Comparison of ENCODE assay signal across 9 cellular contexts in genomic region chr4:6199344-6199921, GRCh38. TPM values are rescaled to one million over a fixed set of nuclear protein-coding genes. Genes with fewer than 3 reads are reported as not detected.
DNase-seq lines count a peak whose midpoint lies in the region; ATAC-seq and TF ChIP-seq lines count a peak whose summit lies in the region.
"Had no signal": no experiment of that assay in that cellular context is flagged by ENCODE, and none has a peak within 500 bp of the region (broad histone marks: within the 10 kb centered on the region; RNA-seq: fewer than 3 reads in every experiment).

No MANE protein-coding gene starts in this region.

- 1% methylated on average over 41 to 60 of the region's 60 CpGs for WGBS in esophagus, 2 donors

- H3K4me3 ChIP-seq in WERI-Rb-1 (ENCODE audit: low read depth, low read length) (peak overlapping the region; percentile 60), esophagus (ENCODE audit: low read depth in 1 of 2, low read length in 2 of 2) (peak overlapping the region; percentile 32 to 45)

- no peak for TF ChIP-seq CTCF in WERI-Rb-1 (IDR thresholded peaks at IDR 0.05; ENCODE audit: low read depth, low read length)

- DNase-seq in DMS 273 (lab: John Stamatoyannopoulos, UW; ENCODE audit: unreplicated experiment) (peak; percentile 48), DMS 273 treated with DMSO at 0.1 percent for 48 hours (lab: John Stamatoyannopoulos, UW) (no peak), WERI-Rb-1 (no peak), NOMO-1 treated with DMSO at 0.1 percent for 48 hours (lab: John Stamatoyannopoulos, UW; ENCODE audit: unreplicated experiment) (no peak), left lobe of liver (ENCODE audit: low spot score) (no peak), NCI-H2081 treated with DMSO at 0.1 percent for 48 hours (lab: John Stamatoyannopoulos, UW) (no peak)
- peak; percentile 24 for DNase-seq in stimulated activated CD8-positive, alpha-beta memory T cell treated with anti-CD3 and anti-CD28 coated beads, Interleukin-4, amount 100 ng/mL, for 24 hours (ENCODE audit: low read depth)

- no peaks in the 10 kb centered on the region for H3K36me3 ChIP-seq in WERI-Rb-1
- H3K36me3 ChIP-seq in esophagus (ENCODE audit: control insufficient read depth in 2 of 2, insufficient read depth in 2 of 2, low read length in 1 of 2) = no peaks in the 10 kb centered on the region

- H3K4me1 ChIP-seq in esophagus (ENCODE audit: control insufficient read depth in 2 of 2, insufficient read depth in 2 of 2, low read length in 1 of 2) = peaks cover 11 to 15% of the 10 kb centered on the region in 2 donors

- H3K27me3 ChIP-seq in WERI-Rb-1 (ENCODE audit: insufficient read depth, low read depth, severe bottlenecking) (no peaks in the 10 kb centered on the region), esophagus (ENCODE audit: control insufficient read depth in 1 of 2, insufficient read depth in 2 of 2, low read length in 2 of 2) (peaks cover 0 to 2% of the 10 kb centered on the region in 2 donors)

- no peaks in the 10 kb centered on the region for H3K9me3 ChIP-seq in WERI-Rb-1 (ENCODE audit: severe bottlenecking)
- H3K9me3 ChIP-seq in esophagus (ENCODE audit: control insufficient read depth in 2 of 2, insufficient read depth in 1 of 2, low read depth in 1 of 2, low read length in 1 of 2) = peaks cover 3 to 14% of the 10 kb centered on the region in 2 donors

- H3K27ac ChIP-seq in WERI-Rb-1 = no peak overlapping the region
- H3K27ac ChIP-seq in esophagus (ENCODE audit: low read depth in 2 of 2, low read length in 1 of 2) = no peak overlapping the region
- H3K27ac ChIP-seq: 22Rv1 had no signal

- ATAC-seq in left lobe of liver = no peak

RNA-seq across cellular contexts. Expression of gene JAKMIP1, which starts 0.9 kb away (rescaled TPM):
- polyA plus RNA-seq in esophagus = under 1 TPM; 0.13 to 0.31 TPM
- not detected for total RNA-seq in left lobe of liver

Comparison
In these comparisons a context has a peak if more than half of its experiments do, and no peak if none do; other contexts are left out.
1. DNase-seq: peak in DMS 273 (single experiment) and stimulated activated CD8-positive, alpha-beta memory T cell treated with anti-CD3 and anti-CD28 coated beads, Interleukin-4, amount 100 ng/mL, for 24 hours (single experiment); none in DMS 273 treated with DMSO at 0.1 percent for 48 hours (single experiment), WERI-Rb-1 (single experiment), NOMO-1 treated with DMSO at 0.1 percent for 48 hours (single experiment), left lobe of liver (single experiment) and NCI-H2081 treated with DMSO at 0.1 percent for 48 hours (single experiment).